ENCODE assay signal across 1 cellular context in the genomic region with DNA sequence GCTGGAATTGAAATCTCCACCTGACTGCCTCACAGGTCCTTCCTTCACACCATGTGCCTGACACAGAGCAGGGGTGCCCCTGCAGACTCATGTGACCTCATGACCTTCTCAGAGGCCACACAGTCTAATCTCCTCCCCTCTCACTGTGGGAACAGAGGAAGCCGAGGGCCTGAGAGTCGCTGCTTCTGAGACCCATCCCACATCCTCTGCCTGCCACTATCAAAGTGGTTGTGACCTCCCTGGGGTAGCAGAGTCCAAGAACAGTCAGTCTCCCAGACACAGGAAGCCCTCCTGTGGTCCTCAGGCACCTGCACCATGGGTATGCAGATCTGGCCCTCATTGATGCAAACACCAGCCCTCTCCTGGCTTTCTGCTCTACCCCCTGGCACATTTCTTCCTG.
TF ChIP-seq lines count a peak whose summit lies in the region.

No MANE protein-coding gene starts in this region.

TF ChIP-seq in HepG2, 621 proteins besides CTCF, POLR2A, EP300 and RAD21 (continued from another document):
- TF ChIP-seq ZNF619 (CRISPR knock-in tag; IDR thresholded peaks at IDR 0.05): no peak
- no peak for TF ChIP-seq BATF2 (CRISPR knock-in tag; IDR thresholded peaks at IDR 0.05)
- TF ChIP-seq WIZ (CRISPR knock-in tag; IDR thresholded peaks at IDR 0.05): no peak
- TF ChIP-seq ZC3H13 (CRISPR knock-in tag; IDR thresholded peaks at IDR 0.05): no peak
- no peak for TF ChIP-seq CBX2 (IDR thresholded peaks at IDR 0.05; ENCODE audit: low read depth, low read length)
- TF ChIP-seq CBX2 (CRISPR knock-in tag; IDR thresholded peaks at IDR 0.05; ENCODE audit: low read depth): no peak
- TF ChIP-seq JUNB (CRISPR knock-in tag; IDR thresholded peaks at IDR 0.05; ENCODE audit: borderline replicate concordance): no peak
- TF ChIP-seq GTF3A (CRISPR knock-in tag; conservative IDR thresholded peaks at IDR 0.05): 0 out of 2 replicates have a peak, but pooled peaks have one; percentile 18
- TF ChIP-seq ZNF432 (CRISPR knock-in tag; IDR thresholded peaks at IDR 0.05; ENCODE audit: borderline replicate concordance): no peak
- TF ChIP-seq HNF1B (CRISPR knock-in tag; IDR thresholded peaks at IDR 0.05): no peak
- no peak for TF ChIP-seq RBAK (CRISPR knock-in tag; IDR thresholded peaks at IDR 0.05)
- TF ChIP-seq MXD4 (CRISPR knock-in tag; IDR thresholded peaks at IDR 0.05): no peak
- TF ChIP-seq, protein P1, sequence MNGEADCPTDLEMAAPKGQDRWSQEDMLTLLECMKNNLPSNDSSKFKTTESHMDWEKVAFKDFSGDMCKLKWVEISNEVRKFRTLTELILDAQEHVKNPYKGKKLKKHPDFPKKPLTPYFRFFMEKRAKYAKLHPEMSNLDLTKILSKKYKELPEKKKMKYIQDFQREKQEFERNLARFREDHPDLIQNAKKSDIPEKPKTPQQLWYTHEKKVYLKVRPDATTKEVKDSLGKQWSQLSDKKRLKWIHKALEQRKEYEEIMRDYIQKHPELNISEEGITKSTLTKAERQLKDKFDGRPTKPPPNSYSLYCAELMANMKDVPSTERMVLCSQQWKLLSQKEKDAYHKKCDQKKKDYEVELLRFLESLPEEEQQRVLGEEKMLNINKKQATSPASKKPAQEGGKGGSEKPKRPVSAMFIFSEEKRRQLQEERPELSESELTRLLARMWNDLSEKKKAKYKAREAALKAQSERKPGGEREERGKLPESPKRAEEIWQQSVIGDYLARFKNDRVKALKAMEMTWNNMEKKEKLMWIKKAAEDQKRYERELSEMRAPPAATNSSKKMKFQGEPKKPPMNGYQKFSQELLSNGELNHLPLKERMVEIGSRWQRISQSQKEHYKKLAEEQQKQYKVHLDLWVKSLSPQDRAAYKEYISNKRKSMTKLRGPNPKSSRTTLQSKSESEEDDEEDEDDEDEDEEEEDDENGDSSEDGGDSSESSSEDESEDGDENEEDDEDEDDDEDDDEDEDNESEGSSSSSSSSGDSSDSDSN (CRISPR knock-in tag; IDR thresholded peaks at IDR 0.05): no peak
- TF ChIP-seq ZNF644 (CRISPR knock-in tag; IDR thresholded peaks at IDR 0.05; ENCODE audit: low read depth): no peak
- TF ChIP-seq MLLT10 (CRISPR knock-in tag; IDR thresholded peaks at IDR 0.05): no peak
- TF ChIP-seq, protein P2, sequence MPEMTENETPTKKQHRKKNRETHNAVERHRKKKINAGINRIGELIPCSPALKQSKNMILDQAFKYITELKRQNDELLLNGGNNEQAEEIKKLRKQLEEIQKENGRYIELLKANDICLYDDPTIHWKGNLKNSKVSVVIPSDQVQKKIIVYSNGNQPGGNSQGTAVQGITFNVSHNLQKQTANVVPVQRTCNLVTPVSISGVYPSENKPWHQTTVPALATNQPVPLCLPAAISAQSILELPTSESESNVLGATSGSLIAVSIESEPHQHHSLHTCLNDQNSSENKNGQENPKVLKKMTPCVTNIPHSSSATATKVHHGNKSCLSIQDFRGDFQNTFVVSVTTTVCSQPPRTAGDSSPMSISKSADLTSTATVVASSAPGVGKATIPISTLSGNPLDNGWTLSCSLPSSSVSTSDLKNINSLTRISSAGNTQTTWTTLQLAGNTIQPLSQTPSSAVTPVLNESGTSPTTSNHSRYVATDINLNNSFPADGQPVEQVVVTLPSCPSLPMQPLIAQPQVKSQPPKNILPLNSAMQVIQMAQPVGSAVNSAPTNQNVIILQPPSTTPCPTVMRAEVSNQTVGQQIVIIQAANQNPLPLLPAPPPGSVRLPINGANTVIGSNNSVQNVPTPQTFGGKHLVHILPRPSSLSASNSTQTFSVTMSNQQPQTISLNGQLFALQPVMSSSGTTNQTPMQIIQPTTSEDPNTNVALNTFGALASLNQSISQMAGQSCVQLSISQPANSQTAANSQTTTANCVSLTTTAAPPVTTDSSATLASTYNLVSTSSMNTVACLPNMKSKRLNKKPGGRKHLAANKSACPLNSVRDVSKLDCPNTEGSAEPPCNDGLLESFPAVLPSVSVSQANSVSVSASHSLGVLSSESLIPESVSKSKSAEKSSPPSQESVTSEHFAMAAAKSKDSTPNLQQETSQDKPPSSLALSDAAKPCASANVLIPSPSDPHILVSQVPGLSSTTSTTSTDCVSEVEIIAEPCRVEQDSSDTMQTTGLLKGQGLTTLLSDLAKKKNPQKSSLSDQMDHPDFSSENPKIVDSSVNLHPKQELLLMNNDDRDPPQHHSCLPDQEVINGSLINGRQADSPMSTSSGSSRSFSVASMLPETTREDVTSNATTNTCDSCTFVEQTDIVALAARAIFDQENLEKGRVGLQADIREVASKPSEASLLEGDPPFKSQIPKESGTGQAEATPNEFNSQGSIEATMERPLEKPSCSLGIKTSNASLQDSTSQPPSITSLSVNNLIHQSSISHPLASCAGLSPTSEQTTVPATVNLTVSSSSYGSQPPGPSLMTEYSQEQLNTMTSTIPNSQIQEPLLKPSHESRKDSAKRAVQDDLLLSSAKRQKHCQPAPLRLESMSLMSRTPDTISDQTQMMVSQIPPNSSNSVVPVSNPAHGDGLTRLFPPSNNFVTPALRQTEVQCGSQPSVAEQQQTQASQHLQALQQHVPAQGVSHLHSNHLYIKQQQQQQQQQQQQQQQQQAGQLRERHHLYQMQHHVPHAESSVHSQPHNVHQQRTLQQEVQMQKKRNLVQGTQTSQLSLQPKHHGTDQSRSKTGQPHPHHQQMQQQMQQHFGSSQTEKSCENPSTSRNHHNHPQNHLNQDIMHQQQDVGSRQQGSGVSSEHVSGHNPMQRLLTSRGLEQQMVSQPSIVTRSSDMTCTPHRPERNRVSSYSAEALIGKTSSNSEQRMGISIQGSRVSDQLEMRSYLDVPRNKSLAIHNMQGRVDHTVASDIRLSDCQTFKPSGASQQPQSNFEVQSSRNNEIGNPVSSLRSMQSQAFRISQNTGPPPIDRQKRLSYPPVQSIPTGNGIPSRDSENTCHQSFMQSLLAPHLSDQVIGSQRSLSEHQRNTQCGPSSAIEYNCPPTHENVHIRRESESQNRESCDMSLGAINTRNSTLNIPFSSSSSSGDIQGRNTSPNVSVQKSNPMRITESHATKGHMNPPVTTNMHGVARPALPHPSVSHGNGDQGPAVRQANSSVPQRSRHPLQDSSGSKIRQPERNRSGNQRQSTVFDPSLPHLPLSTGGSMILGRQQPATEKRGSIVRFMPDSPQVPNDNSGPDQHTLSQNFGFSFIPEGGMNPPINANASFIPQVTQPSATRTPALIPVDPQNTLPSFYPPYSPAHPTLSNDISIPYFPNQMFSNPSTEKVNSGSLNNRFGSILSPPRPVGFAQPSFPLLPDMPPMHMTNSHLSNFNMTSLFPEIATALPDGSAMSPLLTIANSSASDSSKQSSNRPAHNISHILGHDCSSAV (CRISPR knock-in tag; IDR thresholded peaks at IDR 0.05; ENCODE audit: borderline replicate concordance): no peak
- no peak for TF ChIP-seq PTBP1 (IDR thresholded peaks at IDR 0.05; ENCODE audit: low read depth, low read length, poor library complexity, severe bottlenecking)
- TF ChIP-seq TARDBP (CRISPR knock-in tag; IDR thresholded peaks at IDR 0.05): 0 out of 2 replicates have a peak, but pooled peaks have one; percentile 29
- no peak for TF ChIP-seq ZNF253 (CRISPR knock-in tag; IDR thresholded peaks at IDR 0.05; ENCODE audit: borderline replicate concordance)
- no peak for TF ChIP-seq HES4 (CRISPR knock-in tag; IDR thresholded peaks at IDR 0.05; ENCODE audit: borderline replicate concordance)
- no peak for TF ChIP-seq CENPT (CRISPR knock-in tag; IDR thresholded peaks at IDR 0.05; ENCODE audit: low read depth)
- TF ChIP-seq PHF20 (CRISPR knock-in tag; IDR thresholded peaks at IDR 0.05): no peak
- TF ChIP-seq U2AF1 (optimal IDR thresholded peaks at IDR 0.05; ENCODE audit: low read depth, low read length): no peak
- TF ChIP-seq ZBTB7A (CRISPR knock-in tag; IDR thresholded peaks at IDR 0.05): 0 out of 2 replicates have a peak, but pooled peaks have one; percentile 41
- TF ChIP-seq, protein P3, sequence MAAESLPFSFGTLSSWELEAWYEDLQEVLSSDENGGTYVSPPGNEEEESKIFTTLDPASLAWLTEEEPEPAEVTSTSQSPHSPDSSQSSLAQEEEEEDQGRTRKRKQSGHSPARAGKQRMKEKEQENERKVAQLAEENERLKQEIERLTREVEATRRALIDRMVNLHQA (CRISPR knock-in tag; IDR thresholded peaks at IDR 0.05): no peak
- TF ChIP-seq ZSCAN29 (CRISPR knock-in tag; conservative IDR thresholded peaks at IDR 0.05): no peak
- TF ChIP-seq ZNF816 (CRISPR knock-in tag; IDR thresholded peaks at IDR 0.05; ENCODE audit: borderline replicate concordance): no peak
- no peak for TF ChIP-seq FUBP1 (CRISPR knock-in tag; IDR thresholded peaks at IDR 0.05; ENCODE audit: borderline replicate concordance)
- no peak for TF ChIP-seq MXI1 (IDR thresholded peaks at IDR 0.05; ENCODE audit: borderline replicate concordance, low read depth, low read length)
- TF ChIP-seq RBM22 (optimal IDR thresholded peaks at IDR 0.05; ENCODE audit: low read length): no peak
